Comparison of ENCODE assay signal across 10 cellular contexts in genomic region chr14:76773188-76773885, GRCh38. TPM values are rescaled to one million over a fixed set of nuclear protein-coding genes. Genes with fewer than 3 reads are reported as not detected.
DNase-seq lines count a peak whose midpoint lies in the region; ATAC-seq and TF ChIP-seq lines count a peak whose summit lies in the region.
"Had no signal": no experiment of that assay in that cellular context is flagged by ENCODE, and none has a peak within 500 bp of the region (broad histone marks: within the 10 kb centered on the region; RNA-seq: fewer than 3 reads in every experiment).

No MANE protein-coding gene starts in this region.

- intact Hi-C loops in activated naive CD4-positive, alpha-beta T cell treated with anti-CD3 and anti-CD28 coated beads for 36 hours (cut with micrococcal nuclease), result no loop called here
- intact Hi-C loops in spleen (cut with DNase I; ENCODE audit: low total_unique reads), result loop anchor here (5.0 kb wide), 1 partner anchor 56 kb away; no protein-coding TSS in a partner anchor

- H3K27ac ChIP-seq in spleen, result peak overlapping the region; percentile 19 to 85 (median 75)

- H3K27ac Mint-ChIP-seq in activated naive CD4-positive, alpha-beta T cell treated with anti-CD3 and anti-CD28 coated beads for 36 hours, result no peak overlapping the region
- peak overlapping the region in 1 of 6 donors; percentile 9 for H3K27ac Mint-ChIP-seq in immature natural killer cell

- no peak for TF ChIP-seq CTCF in spleen (IDR thresholded peaks at IDR 0.05 in 8 of 11, conservative IDR thresholded peaks at IDR 0.05 in 3 of 11)

- peaks cover 0 to 26% (median 0%) of the 10 kb centered on the region in 6 donors for H3K36me3 ChIP-seq in spleen

- H3K9me3 ChIP-seq in spleen, result no peaks in the 10 kb centered on the region

- WGBS in spleen, 5 donors, result 16 to 37% (median 21%) methylated on average over 8 of the region's 8 CpGs

- CTCF ChIA-PET in activated naive CD4-positive, alpha-beta T cell treated with anti-CD3 and anti-CD28 coated beads for 36 hours (lab: Charles Lee), result interaction anchor here (0.6 to 1.9 kb wide), 2 partner anchors 62 to 80 kb away, joined by 4 to 7 read pairs; no protein-coding TSS in a partner anchor

- peaks cover 0 to 8% (median 0%) of the 10 kb centered on the region in 7 donors for H3K27me3 ChIP-seq in spleen (replicated peaks in 1 of 7)

- H3K4me1 Mint-ChIP-seq in activated naive CD4-positive, alpha-beta T cell treated with anti-CD3 and anti-CD28 coated beads for 36 hours (ENCODE audit: low read depth), result peaks cover 13% of the 10 kb centered on the region
- peaks cover 18 to 23% of the 10 kb centered on the region in 2 donors for H3K4me1 Mint-ChIP-seq in immature natural killer cell

- no peak for TF ChIP-seq POLR2A in spleen (IDR thresholded peaks at IDR 0.05)

- ATAC-seq in HG02938 (IDR thresholded peaks at IDR 0.05; ENCODE audit: unreplicated experiment), result no peak
- no peak for ATAC-seq in GM21367 (IDR thresholded peaks at IDR 0.05; ENCODE audit: unreplicated experiment)

- peaks cover 15 to 99% (median 66%) of the 10 kb centered on the region in 6 donors for H3K4me1 ChIP-seq in spleen

- no peak overlapping the region for H3K4me3 Mint-ChIP-seq in activated naive CD4-positive, alpha-beta T cell treated with anti-CD3 and anti-CD28 coated beads for 36 hours
- H3K4me3 Mint-ChIP-seq in immature natural killer cell, result no peak overlapping the region

- H3K9me3 Mint-ChIP-seq in activated naive CD4-positive, alpha-beta T cell treated with anti-CD3 and anti-CD28 coated beads for 36 hours, result no peaks in the 10 kb centered on the region
- no peaks in the 10 kb centered on the region for H3K9me3 Mint-ChIP-seq in immature natural killer cell

- H3K4me3 ChIP-seq in spleen, result peak overlapping the region in 1 of 8 donors; percentile 9

- DNase-seq in activated naive CD4-positive, alpha-beta T cell treated with anti-CD3 and anti-CD28 coated beads for 36 hours, result peak; percentile 23
- DNase-seq in activated naive CD4-positive, alpha-beta T cell (lab: John Stamatoyannopoulos, UW), result no peak
- DNase-seq in astrocyte of the hippocampus (ENCODE audit: low read depth, low spot score) (peak; percentile 84), immature natural killer cell (peak in 2 of 3 donors; percentile 14 to 26), spleen (peak; percentile 77), NCI-H1105 (lab: John Stamatoyannopoulos, UW) (no peak)
- DNase-seq: DND-41 had no signal

- no peaks in the 10 kb centered on the region for H3K36me3 Mint-ChIP-seq in activated naive CD4-positive, alpha-beta T cell treated with anti-CD3 and anti-CD28 coated beads for 36 hours (ENCODE audit: low read depth)
- H3K36me3 Mint-ChIP-seq in immature natural killer cell, result peaks cover 0 to 4% (median 0%) of the 10 kb centered on the region in 3 donors

- peaks cover 6% of the 10 kb centered on the region for H3K27me3 Mint-ChIP-seq in activated naive CD4-positive, alpha-beta T cell treated with anti-CD3 and anti-CD28 coated beads for 36 hours (ENCODE audit: low read depth)
- H3K27me3 Mint-ChIP-seq in immature natural killer cell (ENCODE audit: low read depth in 3 of 3), result peaks cover 0 to 4% (median 3%) of the 10 kb centered on the region in 3 donors

RNA-seq across cellular contexts. Expression of gene VASH1, which starts 12.1 kb away (rescaled TPM):
- total RNA-seq in activated naive CD4-positive, alpha-beta T cell treated with anti-CD3 and anti-CD28 coated beads for 36 hours, result 1 to 10 TPM in 1 of 2 experiments, under 1 TPM in 1; 0.86 to 1.2 TPM
- polyA plus RNA-seq in immature natural killer cell (1 to 10 TPM in 2 of 3 donors, not detected in 1; 1.6 to 2.9 TPM), spleen (10 to 100 TPM in 1 of 3 donors, 1 to 10 TPM in 2; 6.4 to 16.7 (median 8.2) TPM)
- 10 to 100 TPM; 16.9 to 39.1 (median 27.3) TPM for total RNA-seq in spleen

RNA-seq across cellular contexts. Expression of gene ANGEL1, which starts 39.3 kb away (rescaled TPM):
- total RNA-seq in activated naive CD4-positive, alpha-beta T cell treated with anti-CD3 and anti-CD28 coated beads for 36 hours, result 10 to 100 TPM; 17.0 to 19.8 TPM
- polyA plus RNA-seq in immature natural killer cell (10 to 100 TPM; 14.1 to 19.8 (median 17.8) TPM), spleen (10 to 100 TPM in 2 of 3 donors, 1 to 10 TPM in 1; 7.4 to 21.1 (median 10.5) TPM)
- 10 to 100 TPM; 35.5 to 76.8 (median 60.2) TPM for total RNA-seq in spleen

RNA-seq across cellular contexts. Expression of gene LRRC74A, which starts 52.9 kb away (rescaled TPM):
- total RNA-seq in activated naive CD4-positive, alpha-beta T cell treated with anti-CD3 and anti-CD28 coated beads for 36 hours, result not detected
- polyA plus RNA-seq in immature natural killer cell (not detected), spleen (under 1 TPM; 0.03 to 0.16 (median 0.04) TPM)
- total RNA-seq in spleen, result under 1 TPM in 2 of 7 donors, not detected in 5; 0.32 to 0.43 TPM
- total RNA-seq: T-helper 2 cell treated with Interferon-gamma antibody and Interleukin-4, amounts not matched to agents 100 ng/mL and 5 ng/mL, for 36 hours had no signal

Comparison
In these comparisons a context has a peak if more than half of its experiments do, and no peak if none do; other contexts are left out.
1. DNase-seq: peak in activated naive CD4-positive, alpha-beta T cell treated with anti-CD3 and anti-CD28 coated beads for 36 hours (single experiment), astrocyte of the hippocampus (single experiment), immature natural killer cell (2 of 3) and spleen (single experiment); none in activated naive CD4-positive, alpha-beta T cell (0 of 4) and NCI-H1105 (single experiment).
2. RNA of gene VASH1, which starts 12.1 kb away (total RNA-seq): 16.9 to 39.1 TPM in spleen; 0.86 to 1.2 TPM in activated naive CD4-positive, alpha-beta T cell treated with anti-CD3 and anti-CD28 coated beads for 36 hours; every median in the first group is over 4 times any median in the second.